Comparison of ENCODE assay signal across 8 cellular contexts in the genomic region with DNA sequence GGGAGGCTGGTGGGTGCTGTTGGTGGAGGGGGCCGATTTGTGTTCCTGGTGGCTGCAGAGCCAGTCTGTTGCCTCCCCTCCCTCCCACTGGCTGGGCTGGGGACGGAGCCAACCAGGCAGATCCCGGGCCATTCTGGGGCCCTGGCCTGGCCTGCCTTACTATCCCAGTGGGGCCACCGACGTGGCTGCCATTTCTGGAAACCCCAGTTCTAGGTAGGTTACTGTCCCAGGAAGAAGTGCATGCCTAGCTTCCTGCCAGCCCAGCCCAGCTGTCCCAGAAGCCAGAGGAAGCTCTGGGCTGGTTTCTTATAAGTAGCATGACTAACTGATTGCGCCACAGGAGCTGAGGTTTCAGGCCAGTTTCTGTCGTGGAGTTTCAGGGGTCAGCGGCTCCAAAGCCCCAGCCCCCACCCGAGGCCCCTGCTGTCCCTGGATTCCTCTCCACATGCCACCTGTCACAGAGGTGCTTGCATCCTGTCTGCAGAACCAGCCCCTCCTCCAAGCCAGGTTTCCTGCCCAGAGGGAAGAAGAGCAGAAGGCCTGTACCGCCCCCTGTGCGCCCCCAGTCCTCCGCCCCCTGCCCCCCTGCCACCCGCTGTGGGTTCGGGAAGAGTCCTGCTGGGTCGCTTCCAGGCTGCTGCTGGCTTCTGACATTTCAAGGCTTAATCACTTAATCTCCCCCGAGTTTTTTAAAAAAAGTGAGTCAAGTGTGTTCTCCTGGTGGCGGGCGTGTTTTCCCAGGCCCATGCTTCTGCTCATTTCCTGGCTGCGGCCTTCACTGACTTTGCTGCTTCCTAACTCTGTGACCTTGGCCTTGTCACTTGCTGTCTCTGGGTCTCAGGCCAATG. TPM values are rescaled to one million over a fixed set of nuclear protein-coding genes. Genes with fewer than 3 reads are reported as not detected.
A peak's percentile ranks its signal among the peaks of the same experiment; 100 is the strongest.
DNase-seq lines count a peak whose midpoint lies in the region; ATAC-seq and TF ChIP-seq lines count a peak whose summit lies in the region.

No MANE protein-coding gene starts in this region.

- peaks cover 7% of the 10 kb centered on the region for H3K36me3 ChIP-seq in ACC112 (ENCODE audit: insufficient read depth, low read length)
- no peaks in the 10 kb centered on the region for H3K36me3 ChIP-seq in GM23338 (ENCODE audit: insufficient read depth)
- no peaks in the 10 kb centered on the region for H3K36me3 ChIP-seq in PC-3 (ENCODE audit: low read depth, low read length)

- no peaks in the 10 kb centered on the region for H3K9me3 ChIP-seq in PC-3 (ENCODE audit: low read length)

- peak overlapping the region; percentile 99 for H3K27ac ChIP-seq in ACC112 (ENCODE audit: low read depth, low read length)
- peak overlapping the region; percentile 95 for H3K27ac ChIP-seq in GM23338 (ENCODE audit: low read depth)
- H3K27ac ChIP-seq in PC-3 (ENCODE audit: low read length) = peak overlapping the region; percentile 100
- H3K27ac ChIP-seq in adipose tissue (ENCODE audit: low read depth, low read length) = peak overlapping the region; percentile 91

- H3K9me2 ChIP-seq in GM23338 (ENCODE audit: insufficient read depth) = no peaks in the 10 kb centered on the region
- H3K9me2 ChIP-seq in PC-3 (replicated peaks; ENCODE audit: low read length) = no peaks in the 10 kb centered on the region

- H2AFZ ChIP-seq in ACC112 (ENCODE audit: low read length, unreplicated experiment) (no peak overlapping the region), GM23338 (no peak overlapping the region), PC-3 (ENCODE audit: low read length) (no peak overlapping the region)

- no TSS peak for BruUV-seq in PC-3 (replicated peaks; lab: Mats Ljungman, UMichigan)

- H3K36me3 Mint-ChIP-seq in GM23338 (ENCODE audit: low read depth) = peaks cover 10% of the 10 kb centered on the region

- H3K27me3 ChIP-seq in ACC112 (ENCODE audit: insufficient read depth, low read length) (no peaks in the 10 kb centered on the region), GM23338 (ENCODE audit: insufficient read depth) (no peaks in the 10 kb centered on the region), PC-3 (ENCODE audit: low read length) (no peaks in the 10 kb centered on the region)

- peak overlapping the region; percentile 73 for H3K4me2 ChIP-seq in GM23338
- peak overlapping the region; percentile 76 for H3K4me2 ChIP-seq in PC-3 (ENCODE audit: low read length)

- TF ChIP-seq CTCF in GM23338 (conservative IDR thresholded peaks at IDR 0.05; ENCODE audit: low read depth in 2 of 2) (no peak), PC-3 (conservative IDR thresholded peaks at IDR 0.05; ENCODE audit: low read depth, low read length) (no peak)

- H3K27ac Mint-ChIP-seq in GM23338 = peak overlapping the region; percentile 90

- peaks cover 10% of the 10 kb centered on the region for H3F3A ChIP-seq in GM23338 (replicated peaks; ENCODE audit: low read depth)
- peaks cover 6% of the 10 kb centered on the region for H3F3A ChIP-seq in PC-3 (ENCODE audit: low read length, unreplicated experiment)

- WGBS in adipose tissue, 3 donors = 11 to 25% (median 11%) methylated on average over 19 of the region's 19 CpGs

- H3K4me1 ChIP-seq in ACC112 (ENCODE audit: control insufficient read depth, insufficient read depth, low read length, unreplicated experiment) (peaks cover 34% of the 10 kb centered on the region), GM23338 (ENCODE audit: insufficient read depth) (peaks cover 52% of the 10 kb centered on the region), PC-3 (ENCODE audit: insufficient read depth, low read length) (peaks cover 47% of the 10 kb centered on the region)

- no peaks in the 10 kb centered on the region for H4K20me1 ChIP-seq in GM23338 (replicated peaks; ENCODE audit: insufficient read depth)
- no peaks in the 10 kb centered on the region for H4K20me1 ChIP-seq in PC-3 (ENCODE audit: low read length)

- H3K79me2 ChIP-seq in ACC112 (ENCODE audit: control insufficient read depth, insufficient read depth, low read length, unreplicated experiment) (peaks cover 54% of the 10 kb centered on the region), GM23338 (replicated peaks; ENCODE audit: insufficient read depth) (peaks cover 36% of the 10 kb centered on the region), PC-3 (ENCODE audit: low read length) (peaks cover 87% of the 10 kb centered on the region)

- POLR2A ChIA-PET in PC-3 (lab: Charles Lee; ENCODE audit: unreplicated experiment) = no interaction called here

- intact Hi-C loops in PC-3 (cut with micrococcal nuclease) (no loop called here), left ventricle myocardium superior (cut with micrococcal nuclease) (no loop called here)

- H3K27me3 Mint-ChIP-seq in GM23338 (ENCODE audit: insufficient read depth, low read depth, poor library complexity) = peaks cover 2% of the 10 kb centered on the region

- H3K4me3 ChIP-seq in ACC112 (ENCODE audit: low read depth, low read length) (0 out of 2 replicates have a peak overlapping the region, but pooled peaks have one; percentile 3), GM23338 (peak overlapping the region; percentile 39), PC-3 (ENCODE audit: low read length) (peak overlapping the region; percentile 48; the same call in 1 of the 2 replicates)

- ATAC-seq in GM23338 = peak; percentile 86
- peak; percentile 80 for ATAC-seq in PC-3
- peak; percentile 85 for ATAC-seq in left ventricle myocardium superior
- no peak for ATAC-seq in GM19324 (IDR thresholded peaks at IDR 0.05; ENCODE audit: low FRiP score, unreplicated experiment)
- ATAC-seq in GM19467 (IDR thresholded peaks at IDR 0.05; ENCODE audit: unreplicated experiment) = no peak

- CTCF ChIA-PET in PC-3 (lab: Charles Lee) = no interaction called here

- peaks cover 8% of the 10 kb centered on the region; the same call in 2 of the 3 replicates for H3K9me3 Mint-ChIP-seq in GM23338

- peaks cover 57% of the 10 kb centered on the region for H3K4me1 Mint-ChIP-seq in GM23338

- peak overlapping the region; percentile 8; the same call in 2 of the 3 replicates for H3K4me3 Mint-ChIP-seq in GM23338

- peak overlapping the region; percentile 93 for H3K9ac ChIP-seq in PC-3 (ENCODE audit: low read length)

- DNase-seq in GM23338 (ENCODE audit: low spot score) (peak; percentile 89), PC-3 (peak; percentile 88), left ventricle myocardium superior (peak; percentile 78), pulmonary artery endothelial cell (ENCODE audit: low read depth, low spot score) (peak; percentile 58)

TF ChIP-seq in GM23338, 12 proteins besides CTCF, POLR2A, EP300 and RAD21:
- TF ChIP-seq STAT1 (IDR thresholded peaks at IDR 0.05; ENCODE audit: unreplicated experiment) (no peak), EZH2phosphoT487 (IDR thresholded peaks at IDR 0.05; ENCODE audit: unreplicated experiment) (no peak), NANOG (IDR thresholded peaks at IDR 0.05; ENCODE audit: borderline replicate concordance) (no peak), EZH2 (IDR thresholded peaks at IDR 0.05; ENCODE audit: low read depth, unreplicated experiment) (no peak), CREB1 (CRISPR knock-in tag; IDR thresholded peaks at IDR 0.05; ENCODE audit: low read depth) (no peak), ZNF331 (CRISPR knock-in tag; IDR thresholded peaks at IDR 0.05; ENCODE audit: low read depth) (no peak)
- TF ChIP-seq, protein P1, sequence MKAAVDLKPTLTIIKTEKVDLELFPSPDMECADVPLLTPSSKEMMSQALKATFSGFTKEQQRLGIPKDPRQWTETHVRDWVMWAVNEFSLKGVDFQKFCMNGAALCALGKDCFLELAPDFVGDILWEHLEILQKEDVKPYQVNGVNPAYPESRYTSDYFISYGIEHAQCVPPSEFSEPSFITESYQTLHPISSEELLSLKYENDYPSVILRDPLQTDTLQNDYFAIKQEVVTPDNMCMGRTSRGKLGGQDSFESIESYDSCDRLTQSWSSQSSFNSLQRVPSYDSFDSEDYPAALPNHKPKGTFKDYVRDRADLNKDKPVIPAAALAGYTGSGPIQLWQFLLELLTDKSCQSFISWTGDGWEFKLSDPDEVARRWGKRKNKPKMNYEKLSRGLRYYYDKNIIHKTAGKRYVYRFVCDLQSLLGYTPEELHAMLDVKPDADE (IDR thresholded peaks at IDR 0.05) = peak; percentile 40; the same call in 1 of the 2 replicates

RNA-seq across cellular contexts. Expression of gene IL4R, which starts 13.2 kb away (rescaled TPM):
- total RNA-seq in GM23338 (2014; rRNA removed; shearing (Covaris generic)) = 16.9 and 17.6 TPM in 2 replicates
- polyA plus RNA-seq in GM23338 (2016; fragmentation: Nextera tagmentation; extraction: Ambion mirVana) (5.6 and 6.4 TPM in 2 replicates), adipose tissue (10 to 100 TPM; 13.5 to 49.3 (median 29.7) TPM)
- total RNA-seq in PC-3 (2014; rRNA removed) (25.1 and 32.1 TPM in 2 replicates), left ventricle myocardium superior (9.8 TPM), pulmonary artery endothelial cell (33.2 and 52.3 TPM in 2 replicates)

RNA-seq across cellular contexts. Expression of gene NSMCE1, which starts 58.4 kb away (rescaled TPM):
- total RNA-seq in GM23338 (2014; rRNA removed; shearing (Covaris generic)) = 30.6 and 33.9 TPM in 2 replicates
- polyA plus RNA-seq in GM23338 (2016; fragmentation: Nextera tagmentation; extraction: Ambion mirVana) (47.2 and 50.8 TPM in 2 replicates), adipose tissue (10 to 100 TPM; 51.5 to 56.3 (median 53.4) TPM)
- total RNA-seq in PC-3 (2014; rRNA removed) (25.9 and 32.5 TPM in 2 replicates), left ventricle myocardium superior (34.2 TPM), pulmonary artery endothelial cell (59.7 and 73.2 TPM in 2 replicates)

Comparison
In these comparisons a context has a peak if more than half of its experiments do, and no peak if none do; other contexts are left out.
1. ATAC-seq: peak in GM23338 (single experiment), PC-3 (single experiment) and left ventricle myocardium superior (single experiment); none in GM19324 (single experiment) and GM19467 (single experiment).
2. Peak in every context shown above with its lines, with median percentiles within 50 percentile points of each other: H3K27ac ChIP-seq, H3K4me3 ChIP-seq and DNase-seq.